ENCODE assay signal across 13 cellular contexts in the genomic region with DNA sequence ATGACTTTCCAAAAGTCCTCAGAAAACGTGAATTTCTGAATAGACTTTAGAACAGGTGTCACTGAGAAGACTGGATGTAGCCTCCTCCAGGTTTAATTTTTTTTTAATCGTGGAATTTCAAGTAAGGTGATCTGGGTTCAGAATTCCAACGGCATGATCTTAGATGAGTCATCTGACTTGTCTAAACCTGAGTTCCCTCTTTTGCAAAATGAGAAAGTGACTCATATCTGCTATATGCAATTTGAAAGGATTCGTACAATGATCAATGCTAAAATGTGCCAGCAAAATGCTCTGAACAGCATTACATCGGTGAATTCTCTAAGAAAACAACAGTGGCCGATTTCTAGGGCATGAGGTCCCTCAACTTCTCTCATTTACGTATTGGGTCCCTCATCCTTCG.
DNase-seq lines count a peak whose midpoint lies in the region; ATAC-seq, FAIRE-seq and TF ChIP-seq lines count a peak whose summit lies in the region.
"Had no signal": no experiment of that assay in that cellular context is flagged by ENCODE, and none has a peak within 500 bp of the region (broad histone marks: within the 10 kb centered on the region; RNA-seq: fewer than 3 reads in every experiment).

No MANE protein-coding gene starts in this region.

- DNase-seq in HL-60 (ENCODE audit: low read depth in 1 of 2, low spot score in 1 of 2), result peak in 1 of 2 experiments; percentile 27
- DNase-seq in SJSA1 (ENCODE audit: low read depth in 1 of 2, low spot score in 2 of 2), result peak in 1 of 2 experiments; percentile 19
- peak; percentile 87 to 94 for DNase-seq in foreskin keratinocyte
- no peak for DNase-seq in D341Med (ENCODE audit: low spot score)
- no peak for DNase-seq in GM12892 (ENCODE audit: insufficient read length)
- no peak for DNase-seq in DMS 273 treated with DMSO at 0.1 percent for 48 hours (lab: John Stamatoyannopoulos, UW)
- no peak for DNase-seq in activated T-cell treated with anti-CD3 and anti-CD28 coated beads, Interleukin-2, amount 50 U/mL, for 24 hours
- DNase-seq: activated CD4-positive, CD25-positive, alpha-beta regulatory T cell; activated naive CD8-positive, alpha-beta T cell treated with anti-CD3 and anti-CD28 coated beads, Interleukin-2, amount 10 ng/mL, durations not matched to agents 7 days and 5 days; NK-92 treated with Interleukin-12 subunit alpha and Interleukin-12 subunit beta, amount 100 ng/mL, for 24 hours had no signal

- no peak overlapping the region for H3K9ac ChIP-seq in subcutaneous abdominal adipose tissue (ENCODE audit: low read length in 5 of 5)

- TF ChIP-seq CTCF in HL-60 (IDR thresholded peaks at IDR 0.05; ENCODE audit: insufficient read depth, low read length) (no peak), foreskin keratinocyte (conservative IDR thresholded peaks at IDR 0.05) (no peak)

- H3K27me3 ChIP-seq in HL-60 (ENCODE audit: insufficient read depth, poor library complexity, severe bottlenecking), result no peaks in the 10 kb centered on the region
- H3K27me3 ChIP-seq in SJSA1 (replicated peaks), result no peaks in the 10 kb centered on the region
- no peaks in the 10 kb centered on the region for H3K27me3 ChIP-seq in foreskin keratinocyte
- peaks cover 0 to 4% (median 0%) of the 10 kb centered on the region in 5 donors for H3K27me3 ChIP-seq in subcutaneous abdominal adipose tissue (ENCODE audit: control insufficient read depth in 5 of 5, insufficient read depth in 4 of 5, low read length in 5 of 5)

- peaks cover 20% of the 10 kb centered on the region for H3K4me1 ChIP-seq in SJSA1 (replicated peaks)
- H3K4me1 ChIP-seq in foreskin keratinocyte, result peaks cover 32% of the 10 kb centered on the region
- peaks cover 0 to 22% (median 15%) of the 10 kb centered on the region in 5 donors for H3K4me1 ChIP-seq in subcutaneous abdominal adipose tissue (ENCODE audit: control insufficient read depth in 5 of 5, insufficient read depth in 5 of 5, low read length in 5 of 5)

- no peak for TF ChIP-seq POLR2A in GM12892 (IDR thresholded peaks at IDR 0.05; ENCODE audit: low read depth, low read length)

- H3K27ac ChIP-seq in HL-60 (replicated peaks) (peak overlapping the region; percentile 68), SJSA1 (peak overlapping the region; percentile 50), foreskin keratinocyte (peak overlapping the region; percentile 91), subcutaneous abdominal adipose tissue (ENCODE audit: low read depth, low read length) (peak overlapping the region; percentile 55)

- ATAC-seq in foreskin keratinocyte, result peak; percentile 63
- ATAC-seq: K562; natural killer cell treated with Interleukin-12 subunit alpha and Interleukin-12 subunit beta and Interleukin-15 and Interleukin-18, amount 100 ng/mL, for 72 hours had no signal

- FAIRE-seq in GM12892 (lab: Jason Lieb, UNC), result no peak
- FAIRE-seq: K562 had no signal

- no peaks in the 10 kb centered on the region for H3K36me3 Mint-ChIP-seq in activated T-cell treated with anti-CD3 and anti-CD28 coated beads, Interleukin-2, amount 50 U/mL, for 24 hours (ENCODE audit: low read depth)
- H3K36me3 Mint-ChIP-seq: activated naive CD8-positive, alpha-beta T cell treated with anti-CD3 and anti-CD28 coated beads, Interleukin-2, amount 10 ng/mL, durations not matched to agents 7 days and 5 days; natural killer cell treated with Interleukin-12 subunit alpha and Interleukin-12 subunit beta and Interleukin-15 and Interleukin-18, amount 100 ng/mL, for 72 hours had no signal

- H3K9me3 Mint-ChIP-seq in activated T-cell treated with anti-CD3 and anti-CD28 coated beads, Interleukin-2, amount 50 U/mL, for 24 hours, result no peaks in the 10 kb centered on the region
- H3K9me3 Mint-ChIP-seq: activated naive CD8-positive, alpha-beta T cell treated with anti-CD3 and anti-CD28 coated beads, Interleukin-2, amount 10 ng/mL, durations not matched to agents 7 days and 5 days; natural killer cell treated with Interleukin-12 subunit alpha and Interleukin-12 subunit beta and Interleukin-15 and Interleukin-18, amount 100 ng/mL, for 72 hours had no signal

- no peak overlapping the region for H3K4me3 ChIP-seq in HL-60 (replicated peaks; ENCODE audit: insufficient read depth, low read length)
- H3K4me3 ChIP-seq in SJSA1, result no peak overlapping the region
- H3K4me3 ChIP-seq in subcutaneous abdominal adipose tissue (ENCODE audit: low read depth in 1 of 5, low read length in 5 of 5), result no peak overlapping the region
- H3K4me3 ChIP-seq: K562 had no signal

- no peaks in the 10 kb centered on the region for H3K36me3 ChIP-seq in SJSA1
- H3K36me3 ChIP-seq in subcutaneous abdominal adipose tissue (ENCODE audit: control insufficient read depth in 5 of 5, insufficient read depth in 5 of 5, low read length in 5 of 5), result no peaks in the 10 kb centered on the region

- H3K9me3 ChIP-seq in SJSA1 (replicated peaks) (no peaks in the 10 kb centered on the region; the same call in 1 of the 2 replicates), subcutaneous abdominal adipose tissue (ENCODE audit: control insufficient read depth in 5 of 5, low read length in 5 of 5) (no peaks in the 10 kb centered on the region)

- no peak overlapping the region for H3K27ac Mint-ChIP-seq in activated T-cell treated with anti-CD3 and anti-CD28 coated beads, Interleukin-2, amount 50 U/mL, for 24 hours
- H3K27ac Mint-ChIP-seq: activated naive CD8-positive, alpha-beta T cell treated with anti-CD3 and anti-CD28 coated beads, Interleukin-2, amount 10 ng/mL, durations not matched to agents 7 days and 5 days; natural killer cell treated with Interleukin-12 subunit alpha and Interleukin-12 subunit beta and Interleukin-15 and Interleukin-18, amount 100 ng/mL, for 72 hours had no signal

- peaks cover 48% of the 10 kb centered on the region for H3K27me3 Mint-ChIP-seq in activated T-cell treated with anti-CD3 and anti-CD28 coated beads, Interleukin-2, amount 50 U/mL, for 24 hours

- no peak overlapping the region for H3K4me3 Mint-ChIP-seq in activated T-cell treated with anti-CD3 and anti-CD28 coated beads, Interleukin-2, amount 50 U/mL, for 24 hours
- H3K4me3 Mint-ChIP-seq: activated naive CD8-positive, alpha-beta T cell treated with anti-CD3 and anti-CD28 coated beads, Interleukin-2, amount 10 ng/mL, durations not matched to agents 7 days and 5 days; natural killer cell treated with Interleukin-12 subunit alpha and Interleukin-12 subunit beta and Interleukin-15 and Interleukin-18, amount 100 ng/mL, for 72 hours had no signal

- H3K4me1 Mint-ChIP-seq in activated T-cell treated with anti-CD3 and anti-CD28 coated beads, Interleukin-2, amount 50 U/mL, for 24 hours (ENCODE audit: low read depth), result peaks cover 4% of the 10 kb centered on the region
- H3K4me1 Mint-ChIP-seq: activated naive CD8-positive, alpha-beta T cell treated with anti-CD3 and anti-CD28 coated beads, Interleukin-2, amount 10 ng/mL, durations not matched to agents 7 days and 5 days had no signal

Comparison
In these comparisons a context has a peak if more than half of its experiments do, and no peak if none do; other contexts are left out.
1. DNase-seq: peak in foreskin keratinocyte (2 of 2); none in D341Med (single experiment), GM12892 (single experiment), DMS 273 treated with DMSO at 0.1 percent for 48 hours (single experiment) and activated T-cell treated with anti-CD3 and anti-CD28 coated beads, Interleukin-2, amount 50 U/mL, for 24 hours (single experiment).
2. Peak in every context shown above with its lines, with median percentiles within 50 percentile points of each other: H3K27ac ChIP-seq.